In the genomic region with DNA sequence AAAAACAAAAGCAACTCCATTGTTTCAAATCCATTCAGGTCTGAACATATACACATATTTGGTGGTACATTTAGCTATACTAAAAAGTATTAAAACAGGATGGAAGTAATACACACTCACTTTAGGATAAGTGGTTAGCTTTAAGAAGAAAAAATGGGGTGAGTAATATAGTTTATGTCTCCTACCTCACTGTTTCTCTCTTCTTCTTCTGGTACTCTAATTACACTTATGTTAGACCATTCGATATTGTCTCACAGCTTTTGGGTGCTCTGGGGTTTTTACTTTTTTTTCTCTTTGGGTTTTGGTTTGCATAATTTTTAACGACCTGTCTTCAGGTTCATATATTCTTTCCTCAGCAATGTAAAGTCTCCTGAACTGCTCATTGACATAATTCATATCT, we compare ENCODE assay signal across 3 cellular contexts.
TF ChIP-seq lines count a peak whose summit lies in the region.

No MANE protein-coding gene starts in this region.

TF ChIP-seq in A549, 52 proteins besides CTCF, POLR2A, EP300 and RAD21:
- no peak for TF ChIP-seq CHD2 (IDR thresholded peaks at IDR 0.05; ENCODE audit: low read length, partially characterized antibody)
- TF ChIP-seq TP53 (CRISPR knock-in tag; IDR thresholded peaks at IDR 0.05), result no peak
- no peak for TF ChIP-seq MAZ (IDR thresholded peaks at IDR 0.05; ENCODE audit: borderline replicate concordance, low read depth, low read length)
- no peak for TF ChIP-seq ZC3H11A (IDR thresholded peaks at IDR 0.05)
- TF ChIP-seq FOSB (CRISPR knock-in tag; IDR thresholded peaks at IDR 0.05), result no peak
- TF ChIP-seq RNF2 (IDR thresholded peaks at IDR 0.05; ENCODE audit: borderline replicate concordance, low read depth), result no peak

TF ChIP-seq in HEK293, 187 proteins besides CTCF, POLR2A, EP300 and RAD21:
- TF ChIP-seq SP2 (tag by site-specific recombination; IDR thresholded peaks at IDR 0.05) (no peak), ZNF133 (tag by site-specific recombination; IDR thresholded peaks at IDR 0.05) (peak; percentile 81), ZNF514 (tag by site-specific recombination; IDR thresholded peaks at IDR 0.05) (no peak), ZNF202 (tag by site-specific recombination; IDR thresholded peaks at IDR 0.05; ENCODE audit: borderline replicate concordance) (no peak)
- TF ChIP-seq, protein P1, sequence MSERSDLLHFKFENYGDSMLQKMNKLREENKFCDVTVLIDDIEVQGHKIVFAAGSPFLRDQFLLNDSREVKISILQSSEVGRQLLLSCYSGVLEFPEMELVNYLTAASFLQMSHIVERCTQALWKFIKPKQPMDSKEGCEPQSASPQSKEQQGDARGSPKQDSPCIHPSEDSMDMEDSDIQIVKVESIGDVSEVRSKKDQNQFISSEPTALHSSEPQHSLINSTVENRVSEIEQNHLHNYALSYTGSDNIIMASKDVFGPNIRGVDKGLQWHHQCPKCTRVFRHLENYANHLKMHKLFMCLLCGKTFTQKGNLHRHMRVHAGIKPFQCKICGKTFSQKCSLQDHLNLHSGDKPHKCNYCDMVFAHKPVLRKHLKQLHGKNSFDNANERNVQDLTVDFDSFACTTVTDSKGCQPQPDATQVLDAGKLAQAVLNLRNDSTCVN (tag by site-specific recombination; optimal IDR thresholded peaks at IDR 0.05), result no peak

TF ChIP-seq in GM12878, 131 proteins besides CTCF, POLR2A, EP300 and RAD21:
- TF ChIP-seq CHD1 (IDR thresholded peaks at IDR 0.05; ENCODE audit: low read depth, low read length) (no peak), HDAC2 (IDR thresholded peaks at IDR 0.05) (no peak), MEF2B (IDR thresholded peaks at IDR 0.05; ENCODE audit: partially characterized antibody, poor library complexity, severe bottlenecking) (no peak)
- TF ChIP-seq, protein P2, sequence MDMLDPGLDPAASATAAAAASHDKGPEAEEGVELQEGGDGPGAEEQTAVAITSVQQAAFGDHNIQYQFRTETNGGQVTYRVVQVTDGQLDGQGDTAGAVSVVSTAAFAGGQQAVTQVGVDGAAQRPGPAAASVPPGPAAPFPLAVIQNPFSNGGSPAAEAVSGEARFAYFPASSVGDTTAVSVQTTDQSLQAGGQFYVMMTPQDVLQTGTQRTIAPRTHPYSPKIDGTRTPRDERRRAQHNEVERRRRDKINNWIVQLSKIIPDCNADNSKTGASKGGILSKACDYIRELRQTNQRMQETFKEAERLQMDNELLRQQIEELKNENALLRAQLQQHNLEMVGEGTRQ (IDR thresholded peaks at IDR 0.05; ENCODE audit: borderline replicate concordance, low read depth, low read length), result no peak
